8 cellular contexts compared by ENCODE assay signal in genomic region chr1:225999227-225999911, GRCh38. TPM values are rescaled to one million over a fixed set of nuclear protein-coding genes. Genes with fewer than 3 reads are reported as not detected.
DNase-seq lines count a peak whose midpoint lies in the region; ATAC-seq and TF ChIP-seq lines count a peak whose summit lies in the region.

SDE2 (minus strand) TSS chr1:225999343; CDS start chr1:225999312, 31 bp downstream.

- no peaks in the 10 kb centered on the region for H3K27me3 ChIP-seq in right lobe of liver

- H3K36me3 Mint-ChIP-seq in CD14-positive monocyte, result peaks cover 12 to 15% of the 10 kb centered on the region in 2 donors

- H3K36me3 ChIP-seq in right lobe of liver, result peaks cover 0 to 10% (median 0%) of the 10 kb centered on the region in 4 donors

- peak; percentile 100 for DNase-seq in CD14-positive monocyte (ENCODE audit: low spot score)
- DNase-seq in NCI-H82 (lab: John Stamatoyannopoulos, UW), result peak; percentile 100
- DNase-seq in activated CD4-positive, alpha-beta T cell treated with anti-CD3 and anti-CD28 coated beads, Interleukin-2, amount 50 U/mL, for 48 hours, result peak; percentile 99 to 100
- DNase-seq in dermis microvascular lymphatic vessel endothelial cell (ENCODE audit: low read depth in 2 of 2), result peak; percentile 97 to 100
- DNase-seq in right lobe of liver, result peak; percentile 100
- DNase-seq in stimulated activated CD4-positive, alpha-beta T cell treated with anti-CD3 and anti-CD28 coated beads, Interleukin-4, amount 100 ng/mL, for 4 hours, result peak; percentile 99 to 100

- peaks cover 0 to 20% (median 6%) of the 10 kb centered on the region in 4 donors for H3K4me1 ChIP-seq in right lobe of liver

- peak within 1 kb of the TSS; percentile 100 for H3K4me3 Mint-ChIP-seq in CD14-positive monocyte

- peak within 1 kb of the TSS; percentile 90 to 95 (median 90) for H3K27ac ChIP-seq in right lobe of liver

- intact Hi-C loops in CD14-positive monocyte (cut with micrococcal nuclease), result loop anchor here (1.0 to 5.0 kb wide), 3 partner anchors 62 to 123 kb away; no protein-coding TSS in a partner anchor
- intact Hi-C loops in right lobe of liver (cut with DNase I), result no loop called here

- TF ChIP-seq CTCF in CD14-positive monocyte (IDR thresholded peaks at IDR 0.05), result no peak
- TF ChIP-seq CTCF in right lobe of liver (IDR thresholded peaks at IDR 0.05), result no peak

- TF ChIP-seq POLR2A in right lobe of liver (IDR thresholded peaks at IDR 0.05), result peak; percentile 97

- H3K9me3 ChIP-seq in right lobe of liver, result no peaks in the 10 kb centered on the region

- 0% methylated on average over 13 of the region's 53 CpGs for WGBS in right lobe of liver (ENCODE audit: insufficient coverage, low coverage, low lambda C conversion rate, missing lambda C conversion rate)

- peaks cover 69% of the 10 kb centered on the region for H3K4me1 Mint-ChIP-seq in CD14-positive monocyte

- H3K9me3 Mint-ChIP-seq in CD14-positive monocyte, result peaks cover 0 to 2% (median 0%) of the 10 kb centered on the region in 7 donors

- H3K27me3 Mint-ChIP-seq in CD14-positive monocyte (ENCODE audit: low read depth in 3 of 3), result peaks cover 0 to 5% (median 2%) of the 10 kb centered on the region in 3 donors

- ATAC-seq in GM19397 (IDR thresholded peaks at IDR 0.05; ENCODE audit: unreplicated experiment) (peak; percentile 78), HG03571 (IDR thresholded peaks at IDR 0.05; ENCODE audit: unreplicated experiment) (peak; percentile 78), right lobe of liver (peak; percentile 96 to 99 (median 98))

- H3K4me3 ChIP-seq in right lobe of liver, result peak within 1 kb of the TSS; percentile 54 to 86 (median 84)

- H3K27ac Mint-ChIP-seq in CD14-positive monocyte, result peak within 1 kb of the TSS; percentile 99 to 100 (median 100)

RNA-seq across cellular contexts. Expression of gene SDE2, which starts in this region (rescaled TPM):
- 1 to 10 TPM; 6.8 to 8.4 TPM for polyA plus RNA-seq in CD14-positive monocyte
- total RNA-seq in dermis microvascular lymphatic vessel endothelial cell (19.4 and 28.6 TPM in 2 replicates), right lobe of liver (10 to 100 TPM in 1 of 6 experiments, 1 to 10 TPM in 5; 7.1 to 10.9 (median 8.6) TPM)

Comparison
In these comparisons a context has a peak if more than half of its experiments do, and no peak if none do; other contexts are left out.
1. Peak in every context shown above with its lines: DNase-seq, ATAC-seq, H3K4me3 ChIP-seq and H3K27ac ChIP-seq.
2. intact Hi-C loops: an anchor here in CD14-positive monocyte (1.0 to 5.0 kb wide); none called in right lobe of liver.